ENCODE assay signal across 17 cellular contexts in genomic region chr16:51553910-51554309, GRCh38.
"Had no signal": no experiment of that assay in that cellular context is flagged by ENCODE, and none has a peak within 500 bp of the region (broad histone marks: within the 10 kb centered on the region; RNA-seq: fewer than 3 reads in every experiment).

No MANE protein-coding gene starts in this region.

- ATAC-seq: activated T-helper 17 cell treated with anti-CD3 and anti-CD28 coated beads, Interleukin-2, amount 50 U/mL, for 72 hours; gastroesophageal sphincter; left lung; natural killer cell treated with Interleukin-12 subunit alpha and Interleukin-12 subunit beta and Interleukin-15 and Interleukin-18, amount 100 ng/mL, for 72 hours; psoas muscle; sciatic nerve; upper lobe of right lung had no signal

- H3K36me3 ChIP-seq: ascending aorta, gastroesophageal sphincter, left lung, stomach, upper lobe of right lung had no signal

- H3K4me3 ChIP-seq: ascending aorta, dorsolateral prefrontal cortex, gastroesophageal sphincter, left lung, psoas muscle, SK-N-MC, stomach, testis, upper lobe of right lung had no signal

- FAIRE-seq: kidney had no signal

- H3K4me1 ChIP-seq: ascending aorta, gastroesophageal sphincter, left lung, psoas muscle, stomach, testis, upper lobe of right lung had no signal

- H3K27ac ChIP-seq: ascending aorta, gastroesophageal sphincter, left lung, psoas muscle, SK-N-MC, stomach, testis, upper lobe of right lung had no signal

- DNase-seq: activated naive CD4-positive, alpha-beta T cell treated with Interleukin-2 at 50 U/mL for 16 hours; activated T-cell treated with anti-CD3 and anti-CD28 coated beads for 4 hours; dorsolateral prefrontal cortex; endodermal cell; kidney; left lung; psoas muscle; stimulated activated CD4-positive, alpha-beta T cell treated with anti-CD3 and anti-CD28 coated beads, Interleukin-1b, Interleukin-23, amount 100 ng/mL, for 48 hours; stomach; testis; upper lobe of right lung had no signal

- H3K27me3 ChIP-seq: ascending aorta, left lung, stomach, testis, upper lobe of right lung had no signal

- H3K9me3 ChIP-seq: ascending aorta, gastroesophageal sphincter, left lung, psoas muscle, stomach, testis, upper lobe of right lung had no signal
